1 cellular context compared by ENCODE assay signal in the genomic region with DNA sequence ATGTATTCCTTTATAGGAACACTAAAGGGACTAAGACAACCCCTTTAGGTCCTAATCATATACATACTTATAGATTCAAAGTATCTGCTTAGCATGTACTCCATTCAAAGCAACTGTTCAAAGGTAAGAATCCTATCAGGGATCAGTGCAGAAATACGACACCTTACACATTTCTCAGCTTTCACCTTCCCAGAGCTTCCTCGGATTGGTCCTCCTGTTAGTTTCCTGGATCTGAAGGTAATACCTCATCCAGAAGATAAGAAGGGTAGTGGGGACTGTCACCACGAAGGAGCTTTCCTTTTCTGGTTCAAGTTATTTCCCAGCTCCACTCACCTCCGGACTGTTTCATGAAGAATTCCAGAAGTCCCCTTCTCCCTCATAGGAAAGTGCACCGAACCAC.
TF ChIP-seq lines count a peak whose summit lies in the region.

No MANE protein-coding gene starts in this region.

TF ChIP-seq in K562, 482 proteins besides CTCF, POLR2A, EP300 and RAD21:
- TF ChIP-seq, protein P1, sequence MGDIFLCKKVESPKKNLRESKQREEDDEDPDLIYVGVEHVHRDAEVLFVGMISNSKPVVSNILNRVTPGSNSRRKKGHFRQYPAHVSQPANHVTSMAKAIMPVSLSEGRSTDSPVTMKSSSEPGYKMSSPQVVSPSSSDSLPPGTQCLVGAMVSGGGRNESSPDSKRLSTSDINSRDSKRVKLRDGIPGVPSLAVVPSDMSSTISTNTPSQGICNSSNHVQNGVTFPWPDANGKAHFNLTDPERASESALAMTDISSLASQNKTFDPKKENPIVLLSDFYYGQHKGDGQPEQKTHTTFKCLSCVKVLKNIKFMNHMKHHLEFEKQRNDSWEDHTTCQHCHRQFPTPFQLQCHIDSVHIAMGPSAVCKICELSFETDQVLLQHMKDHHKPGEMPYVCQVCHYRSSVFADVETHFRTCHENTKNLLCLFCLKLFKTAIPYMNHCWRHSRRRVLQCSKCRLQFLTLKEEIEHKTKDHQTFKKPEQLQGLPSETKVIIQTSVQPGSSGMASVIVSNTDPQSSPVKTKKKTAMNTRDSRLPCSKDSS (IDR thresholded peaks at IDR 0.05; ENCODE audit: low read depth, partially characterized antibody) = no peak
- no peak for TF ChIP-seq HNRNPH1 (optimal IDR thresholded peaks at IDR 0.05; ENCODE audit: low read depth, low read length)
- TF ChIP-seq ZNF133 (CRISPR knock-in tag; IDR thresholded peaks at IDR 0.05) = no peak
- TF ChIP-seq RBFOX2 (IDR thresholded peaks at IDR 0.05; ENCODE audit: low read depth, low read length) = no peak
- no peak for TF ChIP-seq WHSC1 (IDR thresholded peaks at IDR 0.05; ENCODE audit: low read length)
- TF ChIP-seq ZNF3 (CRISPR knock-in tag; IDR thresholded peaks at IDR 0.05) = no peak
- no peak for TF ChIP-seq SNIP1 (IDR thresholded peaks at IDR 0.05; ENCODE audit: low read depth)
- TF ChIP-seq HSF4 (CRISPR knock-in tag; IDR thresholded peaks at IDR 0.05; ENCODE audit: borderline replicate concordance) = no peak
- TF ChIP-seq SNRNP70 (optimal IDR thresholded peaks at IDR 0.05; ENCODE audit: low read depth, low read length) = no peak
- no peak for TF ChIP-seq NR3C1 (CRISPR knock-in tag; IDR thresholded peaks at IDR 0.05)
- TF ChIP-seq SLC30A9 (CRISPR knock-in tag; IDR thresholded peaks at IDR 0.05) = no peak
- TF ChIP-seq SIX5 (IDR thresholded peaks at IDR 0.05; ENCODE audit: borderline replicate concordance in 1 of 2, insufficient read depth in 1 of 2, low read depth in 1 of 2, low read length in 2 of 2) = no peak
- no peak for TF ChIP-seq TBP (optimal IDR thresholded peaks at IDR 0.05; ENCODE audit: low read depth, low read length)
- TF ChIP-seq TFAM (CRISPR knock-in tag; conservative IDR thresholded peaks at IDR 0.05) = no peak
- TF ChIP-seq DEAF1 (CRISPR knock-in tag; IDR thresholded peaks at IDR 0.05) = no peak
- TF ChIP-seq ZHX1 (conservative IDR thresholded peaks at IDR 0.05; ENCODE audit: low read length) = no peak
- TF ChIP-seq, protein P2, sequence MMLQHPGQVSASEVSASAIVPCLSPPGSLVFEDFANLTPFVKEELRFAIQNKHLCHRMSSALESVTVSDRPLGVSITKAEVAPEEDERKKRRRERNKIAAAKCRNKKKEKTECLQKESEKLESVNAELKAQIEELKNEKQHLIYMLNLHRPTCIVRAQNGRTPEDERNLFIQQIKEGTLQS (IDR thresholded peaks at IDR 0.05) = no peak
- TF ChIP-seq, protein P2 (CRISPR knock-in tag; conservative IDR thresholded peaks at IDR 0.05) = no peak
- no peak for TF ChIP-seq MTA1 (IDR thresholded peaks at IDR 0.05; ENCODE audit: borderline replicate concordance)
- TF ChIP-seq, protein P3, sequence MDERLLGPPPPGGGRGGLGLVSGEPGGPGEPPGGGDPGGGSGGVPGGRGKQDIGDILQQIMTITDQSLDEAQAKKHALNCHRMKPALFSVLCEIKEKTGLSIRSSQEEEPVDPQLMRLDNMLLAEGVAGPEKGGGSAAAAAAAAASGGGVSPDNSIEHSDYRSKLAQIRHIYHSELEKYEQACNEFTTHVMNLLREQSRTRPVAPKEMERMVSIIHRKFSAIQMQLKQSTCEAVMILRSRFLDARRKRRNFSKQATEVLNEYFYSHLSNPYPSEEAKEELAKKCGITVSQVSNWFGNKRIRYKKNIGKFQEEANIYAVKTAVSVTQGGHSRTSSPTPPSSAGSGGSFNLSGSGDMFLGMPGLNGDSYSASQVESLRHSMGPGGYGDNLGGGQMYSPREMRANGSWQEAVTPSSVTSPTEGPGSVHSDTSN (CRISPR knock-in tag; IDR thresholded peaks at IDR 0.05; ENCODE audit: low read depth) = no peak
- TF ChIP-seq, protein P3 (tag; conservative IDR thresholded peaks at IDR 0.05; ENCODE audit: low read depth) = no peak
TF ChIP-seq in K562: peak in this region for 0.
